1 cellular context compared by ENCODE assay signal in genomic region chr21:32712043-32712442, GRCh38.
TF ChIP-seq lines count a peak whose summit lies in the region.

No MANE protein-coding gene starts in this region.

TF ChIP-seq in HEK293, 187 proteins besides CTCF, POLR2A, EP300 and RAD21 (continued from another document):
- TF ChIP-seq ZBTB44 (tag by site-specific recombination; IDR thresholded peaks at IDR 0.05), result peak; percentile 99
- no peak for TF ChIP-seq ZNF521 (tag by site-specific recombination; IDR thresholded peaks at IDR 0.05)
- TF ChIP-seq PRDM6 (tag by site-specific recombination; IDR thresholded peaks at IDR 0.05), result peak; percentile 47; the same call in 1 of the 2 replicates
- TF ChIP-seq FEZF1 (tag by site-specific recombination; IDR thresholded peaks at IDR 0.05), result no peak
- TF ChIP-seq ZNF366 (tag by site-specific recombination; conservative IDR thresholded peaks at IDR 0.05), result 0 out of 2 replicates have a peak, but pooled peaks have one; percentile 29
- no peak for TF ChIP-seq GLIS1 (tag by site-specific recombination; IDR thresholded peaks at IDR 0.05)
